In the genomic region with DNA sequence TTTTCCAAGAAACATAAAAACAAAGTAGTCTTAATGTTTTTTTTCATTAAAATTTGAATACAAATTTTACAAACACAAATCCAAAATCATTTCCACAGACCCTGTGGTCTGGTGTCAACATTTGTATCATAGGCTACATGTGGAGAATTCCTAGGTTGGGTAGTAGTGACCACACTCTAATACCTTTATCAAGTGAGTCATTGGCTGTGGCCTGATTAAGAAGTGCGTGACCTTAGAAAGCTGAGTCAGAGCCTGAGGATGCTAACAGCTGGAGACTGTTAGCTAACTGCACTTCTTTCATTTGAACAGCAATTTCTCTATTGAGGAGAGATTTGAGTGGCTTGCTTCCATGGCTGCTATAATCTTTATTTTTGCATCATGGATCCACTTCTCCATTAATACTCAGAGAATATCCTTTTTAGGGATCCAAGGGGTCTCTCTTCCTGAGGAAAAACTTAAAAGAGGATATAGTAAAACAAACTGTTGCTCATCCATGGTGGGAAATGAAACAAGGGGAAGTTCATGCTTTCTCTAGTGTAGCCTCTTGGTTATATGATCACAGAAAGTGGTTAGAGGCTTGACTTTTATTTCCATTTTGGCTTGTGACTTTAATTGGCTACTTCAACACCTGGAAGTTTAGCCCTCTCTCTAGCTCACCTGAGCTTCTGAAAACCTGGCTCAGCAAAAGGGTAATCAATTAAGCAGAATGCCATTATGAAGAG, we compare ENCODE assay signal across 11 cellular contexts.
DNase-seq lines count a peak whose midpoint lies in the region; ATAC-seq, FAIRE-seq and TF ChIP-seq lines count a peak whose summit lies in the region.
"Had no signal": no experiment of that assay in that cellular context is flagged by ENCODE, and none has a peak within 500 bp of the region (broad histone marks: within the 10 kb centered on the region; RNA-seq: fewer than 3 reads in every experiment).

No MANE protein-coding gene starts in this region.

- H3K9me3 Mint-ChIP-seq in HFFc6: no peaks in the 10 kb centered on the region

- H3K4me1 Mint-ChIP-seq in HFFc6 (ENCODE audit: low read depth): peaks cover 17% of the 10 kb centered on the region
- H3K4me1 Mint-ChIP-seq: CD4-positive, CD25-positive, alpha-beta regulatory T cell had no signal

- POLR2A ChIA-PET in A549 (lab: Yijun Ruan, JAX): no interaction called here

- peak overlapping the region; percentile 39 for H3K4me2 ChIP-seq in A549

- H3K4me3 Mint-ChIP-seq in HFFc6: no peak overlapping the region; the same call in 1 of the 2 replicates
- H3K4me3 Mint-ChIP-seq: CD4-positive, CD25-positive, alpha-beta regulatory T cell had no signal

- no peaks in the 10 kb centered on the region for H3K27me3 ChIP-seq in small intestine (ENCODE audit: control insufficient read depth in 2 of 2, insufficient read depth in 2 of 2, low read length in 2 of 2)

- no peaks in the 10 kb centered on the region for H3K36me3 ChIP-seq in small intestine (ENCODE audit: control insufficient read depth in 2 of 2, insufficient read depth in 2 of 2, low read length in 2 of 2)

- ATAC-seq in A549 (peak; percentile 83 to 93), GM18909 (IDR thresholded peaks at IDR 0.05; ENCODE audit: poor library complexity, unreplicated experiment) (no peak), HG02798 (IDR thresholded peaks at IDR 0.05; ENCODE audit: poor library complexity, unreplicated experiment) (no peak)

- H3K4me1 ChIP-seq in A549 (peaks cover 6% of the 10 kb centered on the region; the same call in 1 of the 3 replicates), small intestine (ENCODE audit: control insufficient read depth in 2 of 2, insufficient read depth in 1 of 2, low read depth in 1 of 2, low read length in 1 of 2) (no peaks in the 10 kb centered on the region)

- no peak for TF ChIP-seq RAD21 in A549 (conservative IDR thresholded peaks at IDR 0.05 in 1 of 2, IDR thresholded peaks at IDR 0.05 in 1 of 2)

- H3K27ac Mint-ChIP-seq in HFFc6: peak overlapping the region; percentile 75
- H3K27ac Mint-ChIP-seq: CD4-positive, CD25-positive, alpha-beta regulatory T cell had no signal

- H3K9me3 ChIP-seq in A549 (no peaks in the 10 kb centered on the region), small intestine (ENCODE audit: control insufficient read depth, low read depth) (no peaks in the 10 kb centered on the region)

- CTCF ChIA-PET in A549 (lab: Yijun Ruan, JAX): interaction anchor here (0.6 kb wide), 1 partner anchor 80 kb away, joined by 3 read pairs; no protein-coding TSS in a partner anchor

- no peak; a peak in 1 of 5 replicates for TF ChIP-seq EP300 in A549 (IDR thresholded peaks at IDR 0.05)

- WGBS in A549 (ENCODE audit: missing lambda C conversion rate): 0% methylated on average over 1 of the region's 1 CpG
- WGBS in small intestine, 3 donors: 36 to 61% (median 50%) methylated on average over 1 of the region's 1 CpG

- H3K27me3 Mint-ChIP-seq in HFFc6 (ENCODE audit: insufficient read depth): no peaks in the 10 kb centered on the region
- H3K27me3 Mint-ChIP-seq: CD4-positive, CD25-positive, alpha-beta regulatory T cell had no signal

- FAIRE-seq in A549 (lab: Jason Lieb, UNC): no peak
- FAIRE-seq in small intestine (lab: Jason Lieb, UNC): no peak

- DNase-seq in A549 (ENCODE audit: low read depth in 1 of 2, low spot score in 1 of 2): peak; percentile 3 to 61
- peak; percentile 93 for DNase-seq in HFFc6
- DNase-seq in T1000 (lab: John Stamatoyannopoulos, UW): peak; percentile 13
- peak; percentile 91 to 94 for DNase-seq in foreskin fibroblast
- no peak for DNase-seq in NCI-H146 (lab: John Stamatoyannopoulos, UW)
- no peak for DNase-seq in small intestine
- DNase-seq: activated CD4-positive, alpha-beta T cell treated with anti-CD3 and anti-CD28 coated beads for 4 hours; CD4-positive, CD25-positive, alpha-beta regulatory T cell; midbrain had no signal

- H3K27ac ChIP-seq in A549: peak overlapping the region in 1 of 2 experiments; percentile 64; a peak in 3 of 6 replicates
- H3K27ac ChIP-seq in small intestine (ENCODE audit: low read depth in 1 of 2, low read length in 1 of 2): no peak overlapping the region

- TF ChIP-seq POLR2A in A549 (IDR thresholded peaks at IDR 0.05; ENCODE audit: low read length): no peak

- H3K4me3 ChIP-seq in A549: no peak overlapping the region
- H3K4me3 ChIP-seq in foreskin fibroblast (ENCODE audit: low read depth in 1 of 2, low read length in 2 of 2): no peak overlapping the region
- no peak overlapping the region for H3K4me3 ChIP-seq in small intestine (ENCODE audit: low read depth in 1 of 2, low read length in 2 of 2)

- 0 out of 2 replicates have a peak, but pooled peaks cover 3% of the 10 kb centered on the region for H3K36me3 Mint-ChIP-seq in HFFc6 (ENCODE audit: low read depth)
- H3K36me3 Mint-ChIP-seq: CD4-positive, CD25-positive, alpha-beta regulatory T cell had no signal

- TF ChIP-seq CTCF in A549 (IDR thresholded peaks at IDR 0.05): no peak
- no peak for TF ChIP-seq CTCF in HFFc6 (IDR thresholded peaks at IDR 0.05)
- TF ChIP-seq CTCF in foreskin fibroblast (IDR thresholded peaks at IDR 0.05; ENCODE audit: low read depth, low read length): no peak

TF ChIP-seq in A549, 52 proteins besides CTCF, POLR2A, EP300 and RAD21:
- 0 out of 2 replicates have a peak, but pooled peaks have one; percentile 43 for TF ChIP-seq FOSL2 (IDR thresholded peaks at IDR 0.05)
- TF ChIP-seq FOSL2 (CRISPR knock-in tag; IDR thresholded peaks at IDR 0.05): peak; percentile 31
- TF ChIP-seq JUNB (IDR thresholded peaks at IDR 0.05): peak; percentile 53
- TF ChIP-seq ESRRA (IDR thresholded peaks at IDR 0.05; ENCODE audit: borderline replicate concordance, low read length): no peak

Comparison
In these comparisons a context has a peak if more than half of its experiments do, and no peak if none do; other contexts are left out.
1. ATAC-seq: peak in A549 (2 of 2); none in GM18909 (single experiment) and HG02798 (single experiment).
2. DNase-seq: peak in A549 (2 of 2), HFFc6 (single experiment), T1000 (single experiment) and foreskin fibroblast (2 of 2); none in NCI-H146 (single experiment) and small intestine (single experiment).